ENCODE assay signal across 19 cellular contexts in genomic region chr17:80064696-80065095, GRCh38. TPM values are rescaled to one million over a fixed set of nuclear protein-coding genes. Genes with fewer than 3 reads are reported as not detected.
DNase-seq lines count a peak whose midpoint lies in the region; ATAC-seq and TF ChIP-seq lines count a peak whose summit lies in the region.
"Had no signal": no experiment of that assay in that cellular context is flagged by ENCODE, and none has a peak within 500 bp of the region (broad histone marks: within the 10 kb centered on the region; RNA-seq: fewer than 3 reads in every experiment).

No MANE protein-coding gene starts in this region.

- H3K27ac ChIP-seq in cingulate gyrus (ENCODE audit: low read depth, low read length): peak overlapping the region; percentile 73
- H3K27ac ChIP-seq in neuronal stem cell (replicated peaks; ENCODE audit: low read length): no peak overlapping the region
- H3K27ac ChIP-seq in vagina: peak overlapping the region; percentile 49
- H3K27ac ChIP-seq: BLaER1, KMS-11 had no signal

- no peaks in the 10 kb centered on the region for H3K9me3 Mint-ChIP-seq in natural killer cell treated with Interleukin-12 subunit alpha and Interleukin-12 subunit beta and Interleukin-15 and Interleukin-18, amount 100 ng/mL, for 72 hours
- H3K9me3 Mint-ChIP-seq in natural killer cell: no peaks in the 10 kb centered on the region
- H3K9me3 Mint-ChIP-seq: activated CD4-positive, alpha-beta memory T cell treated with anti-CD3 and anti-CD28 coated beads for 36 hours had no signal

- H3K27ac Mint-ChIP-seq in natural killer cell treated with Interleukin-12 subunit alpha and Interleukin-12 subunit beta and Interleukin-15 and Interleukin-18, amount 100 ng/mL, for 72 hours: no peak overlapping the region
- no peak overlapping the region for H3K27ac Mint-ChIP-seq in natural killer cell
- H3K27ac Mint-ChIP-seq: activated CD4-positive, alpha-beta memory T cell treated with anti-CD3 and anti-CD28 coated beads for 36 hours; T-helper 17 cell had no signal

- H3K9ac ChIP-seq in neuronal stem cell (ENCODE audit: low read depth, low read length, poor library complexity): peak overlapping the region; percentile 53
- H3K9ac ChIP-seq: BLaER1, KMS-11 had no signal

- TF ChIP-seq CTCF in natural killer cell (IDR thresholded peaks at IDR 0.05): no peak
- TF ChIP-seq CTCF in vagina (IDR thresholded peaks at IDR 0.05): no peak

- H3K27me3 ChIP-seq in neuronal stem cell (ENCODE audit: control insufficient read depth in 3 of 3, insufficient read depth in 3 of 3, low read depth in 1 of 3, low read length in 3 of 3) (no peaks in the 10 kb centered on the region), vagina (no peaks in the 10 kb centered on the region)
- H3K27me3 ChIP-seq: BLaER1, left lung had no signal

- H2AFZ ChIP-seq in neuronal stem cell (ENCODE audit: low read length): no peak overlapping the region

- H3K4me2 ChIP-seq in neuronal stem cell (ENCODE audit: insufficient read depth, low read length, poor library complexity, severe bottlenecking): no peak overlapping the region
- H3K4me2 ChIP-seq: BLaER1, KMS-11 had no signal

- H2BK5ac ChIP-seq in neuronal stem cell (ENCODE audit: low read length): no peak overlapping the region

- no peak overlapping the region for H3K4me3 Mint-ChIP-seq in natural killer cell treated with Interleukin-12 subunit alpha and Interleukin-12 subunit beta and Interleukin-15 and Interleukin-18, amount 100 ng/mL, for 72 hours
- no peak overlapping the region for H3K4me3 Mint-ChIP-seq in natural killer cell
- H3K4me3 Mint-ChIP-seq: activated CD4-positive, alpha-beta memory T cell treated with anti-CD3 and anti-CD28 coated beads for 36 hours; T-helper 17 cell had no signal

- H4K8ac ChIP-seq in neuronal stem cell (ENCODE audit: low read depth, low read length): no peak overlapping the region

- H3K23ac ChIP-seq in neuronal stem cell (ENCODE audit: low read depth, low read length, poor library complexity): peak overlapping the region; percentile 89

- no peak overlapping the region for H2AK5ac ChIP-seq in neuronal stem cell (ENCODE audit: low read depth, low read length)

- H3K4ac ChIP-seq in neuronal stem cell (ENCODE audit: low read length): no peak overlapping the region

- H2BK15ac ChIP-seq in neuronal stem cell (ENCODE audit: low read length): peak overlapping the region; percentile 88

- no peak overlapping the region for H2BK120ac ChIP-seq in neuronal stem cell (ENCODE audit: low read depth, low read length)

- no peaks in the 10 kb centered on the region for H3K79me1 ChIP-seq in neuronal stem cell (ENCODE audit: low read depth, low read length)

- peak overlapping the region; percentile 15 for H3K18ac ChIP-seq in neuronal stem cell (ENCODE audit: low read length)

- H3K4me1 Mint-ChIP-seq in natural killer cell treated with Interleukin-12 subunit alpha and Interleukin-12 subunit beta and Interleukin-15 and Interleukin-18, amount 100 ng/mL, for 72 hours (ENCODE audit: low read depth in 2 of 2): no peaks in the 10 kb centered on the region
- H3K4me1 Mint-ChIP-seq in natural killer cell: peaks cover 0 to 7% of the 10 kb centered on the region in 2 donors

- ATAC-seq in natural killer cell treated with Interleukin-12 subunit alpha and Interleukin-12 subunit beta and Interleukin-15 and Interleukin-18, amount 100 ng/mL, for 72 hours: peak; percentile 24 to 41
- ATAC-seq in natural killer cell: no peak
- no peak for ATAC-seq in esophagus mucosa
- no peak for ATAC-seq in HG03095 (IDR thresholded peaks at IDR 0.05; ENCODE audit: unreplicated experiment)
- ATAC-seq: T-helper 17 cell had no signal

- H4K91ac ChIP-seq in neuronal stem cell (ENCODE audit: low read depth, low read length, poor library complexity): no peak overlapping the region

- H3K4me3 ChIP-seq in neuronal stem cell (ENCODE audit: low read length in 2 of 2): no peak overlapping the region
- H3K4me3 ChIP-seq in vagina: no peak overlapping the region
- H3K4me3 ChIP-seq: BLaER1, left lung had no signal

- H3K27me3 Mint-ChIP-seq in natural killer cell treated with Interleukin-12 subunit alpha and Interleukin-12 subunit beta and Interleukin-15 and Interleukin-18, amount 100 ng/mL, for 72 hours: peaks cover 0 to 10% of the 10 kb centered on the region in 2 donors
- H3K27me3 Mint-ChIP-seq in natural killer cell (ENCODE audit: low read depth in 2 of 2): peaks cover 0 to 8% of the 10 kb centered on the region in 2 donors
- H3K27me3 Mint-ChIP-seq: activated CD4-positive, alpha-beta memory T cell treated with anti-CD3 and anti-CD28 coated beads for 36 hours had no signal

- no peak for DNase-seq in natural killer cell treated with Interleukin-12 subunit alpha and Interleukin-12 subunit beta and Interleukin-15 and Interleukin-18, amount 100 ng/mL, for 72 hours (ENCODE audit: low spot score)
- DNase-seq in natural killer cell (no peak), neuronal stem cell (ENCODE audit: low spot score) (no peak), vagina (ENCODE audit: extremely low spot score in 2 of 2) (no peak), epidermal melanocyte (ENCODE audit: insufficient read length, low spot score) (no peak)
- DNase-seq: activated CD4-positive, alpha-beta memory T cell treated with anti-CD3 and anti-CD28 coated beads for 36 hours; activated gamma-delta T cell treated with Interleukin-2 at 50 U/mL for 16 hours; central memory CD4-positive, alpha-beta T cell; effector CD8-positive, alpha-beta T cell; NCI-H1092 treated with DMSO at 0.1 percent for 48 hours; NCI-H2029 treated with DMSO at 0.1 percent for 48 hours; retina; T-helper 17 cell had no signal

- peaks cover 2 to 6% of the 10 kb centered on the region in 2 donors for H3K4me1 ChIP-seq in neuronal stem cell (ENCODE audit: control insufficient read depth in 2 of 2, insufficient read depth in 1 of 2, low read depth in 1 of 2, low read length in 2 of 2)
- H3K4me1 ChIP-seq in vagina: peaks cover 19% of the 10 kb centered on the region
- H3K4me1 ChIP-seq: BLaER1 had no signal

- no peaks in the 10 kb centered on the region for H3K36me3 Mint-ChIP-seq in natural killer cell treated with Interleukin-12 subunit alpha and Interleukin-12 subunit beta and Interleukin-15 and Interleukin-18, amount 100 ng/mL, for 72 hours
- H3K36me3 Mint-ChIP-seq in natural killer cell: no peaks in the 10 kb centered on the region
- H3K36me3 Mint-ChIP-seq: activated CD4-positive, alpha-beta memory T cell treated with anti-CD3 and anti-CD28 coated beads for 36 hours had no signal

- no CpG with 5 or more reads among the region's 8 CpGs for WGBS in neuronal stem cell (ENCODE audit: extremely low coverage in 2 of 2, insufficient read length in 2 of 2, insufficient replicate concordance in 1 of 2), 2 donors

- H2BK12ac ChIP-seq in neuronal stem cell (ENCODE audit: low read length): no peak overlapping the region

- H3K36me3 ChIP-seq in neuronal stem cell (replicated peaks in 1 of 2; ENCODE audit: control insufficient read depth in 2 of 2, insufficient read depth in 2 of 2, low read length in 2 of 2): peaks cover 8 to 42% of the 10 kb centered on the region in 2 donors
- H3K36me3 ChIP-seq in vagina: no peaks in the 10 kb centered on the region
- H3K36me3 ChIP-seq: BLaER1, left lung had no signal

- intact Hi-C loops in natural killer cell (cut with micrococcal nuclease): no loop called here
- intact Hi-C loops in vagina (cut with DNase I): no loop called here

- H3K14ac ChIP-seq in neuronal stem cell (ENCODE audit: low read length): no peak overlapping the region

- H3K9me3 ChIP-seq in neuronal stem cell (replicated peaks in 1 of 2; ENCODE audit: control insufficient read depth in 2 of 2, insufficient read depth in 1 of 2, low read depth in 1 of 2, low read length in 2 of 2) (no peaks in the 10 kb centered on the region), vagina (no peaks in the 10 kb centered on the region)
- H3K9me3 ChIP-seq: BLaER1, left lung had no signal

- TF ChIP-seq POLR2A in vagina (IDR thresholded peaks at IDR 0.05): no peak

RNA-seq across cellular contexts. Expression of gene CCDC40, which starts 28.3 kb away (rescaled TPM):
- total RNA-seq in natural killer cell treated with Interleukin-12 subunit alpha and Interleukin-12 subunit beta and Interleukin-15 and Interleukin-18, amount 100 ng/mL, for 72 hours: under 1 TPM in 1 of 2 donors, not detected in 1; 0.56 TPM
- 1 to 10 TPM in 2 of 3 donors, under 1 TPM in 1; 0.95 to 2.4 (median 1.5) TPM for total RNA-seq in natural killer cell
- 5.8 TPM for polyA plus RNA-seq in neuronal stem cell (2013, experiment 1 of 2)
- polyA plus RNA-seq in neuronal stem cell (2013, experiment 2 of 2): 6.3 TPM
- 9.3 TPM for total RNA-seq in vagina
- total RNA-seq in esophagus mucosa: 0.72 TPM

RNA-seq across cellular contexts. Expression of gene TBC1D16, which starts 29.0 kb away (rescaled TPM):
- 1 to 10 TPM; 1.1 to 3.2 TPM for total RNA-seq in natural killer cell treated with Interleukin-12 subunit alpha and Interleukin-12 subunit beta and Interleukin-15 and Interleukin-18, amount 100 ng/mL, for 72 hours
- total RNA-seq in natural killer cell (under 1 TPM; 0.49 to 1.00 (median 0.65) TPM), vagina (18.2 TPM), esophagus mucosa (8.9 TPM)
- polyA plus RNA-seq in neuronal stem cell (2013, experiment 1 of 2): 23.3 TPM
- polyA plus RNA-seq in neuronal stem cell (2013, experiment 2 of 2): 22.9 TPM

RNA-seq across cellular contexts. Expression of gene GAA, which starts 36.7 kb away (rescaled TPM):
- total RNA-seq in natural killer cell treated with Interleukin-12 subunit alpha and Interleukin-12 subunit beta and Interleukin-15 and Interleukin-18, amount 100 ng/mL, for 72 hours: 10 to 100 TPM; 20.9 to 24.0 TPM
- 10 to 100 TPM; 28.5 to 35.8 (median 32.9) TPM for total RNA-seq in natural killer cell
- 50.1 TPM for polyA plus RNA-seq in neuronal stem cell (2013, experiment 1 of 2)
- 49.6 TPM for polyA plus RNA-seq in neuronal stem cell (2013, experiment 2 of 2)
- total RNA-seq in vagina: 34.1 TPM
- total RNA-seq in esophagus mucosa: 13.2 TPM

Comparison
In these comparisons a context has a peak if more than half of its experiments do, and no peak if none do; other contexts are left out.
1. ATAC-seq: peak in natural killer cell treated with Interleukin-12 subunit alpha and Interleukin-12 subunit beta and Interleukin-15 and Interleukin-18, amount 100 ng/mL, for 72 hours (2 of 2); none in natural killer cell (0 of 3), esophagus mucosa (single experiment) and HG03095 (single experiment).